In the genomic region with DNA sequence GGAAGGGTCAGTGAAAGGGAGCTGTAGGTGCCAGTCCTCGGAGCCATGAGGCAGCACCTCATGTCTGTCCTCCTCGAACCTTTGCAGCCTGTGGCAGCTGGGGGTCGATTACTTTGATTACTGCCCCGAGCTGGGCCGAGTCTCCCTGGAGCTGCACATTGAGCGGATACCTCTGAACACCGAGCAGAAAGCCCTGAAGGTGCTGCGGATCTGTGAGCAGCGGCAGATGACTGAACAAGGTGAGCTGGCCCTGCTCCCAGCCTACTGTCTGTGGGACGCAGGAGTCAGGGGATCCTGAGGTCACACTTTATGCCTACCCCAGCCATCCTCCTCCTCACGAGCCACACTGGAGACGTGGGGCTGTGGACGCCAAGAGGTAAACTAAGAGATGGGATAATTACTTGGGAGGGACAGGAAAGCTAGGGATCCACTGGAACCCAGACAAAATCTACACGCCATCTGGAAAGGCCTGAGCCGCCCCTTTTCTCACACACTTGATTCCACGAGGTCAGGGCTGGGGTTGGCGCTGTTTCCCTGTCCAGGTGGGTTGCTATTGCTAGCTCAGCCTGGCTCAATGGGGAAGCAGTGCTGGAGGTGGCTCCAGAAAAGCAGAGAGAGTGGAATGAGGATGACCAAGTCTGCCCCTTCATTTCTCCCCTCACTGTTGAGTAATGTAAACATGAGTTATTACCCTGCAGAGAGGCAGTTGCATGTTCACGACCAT, we compare ENCODE assay signal across 1 cellular context.
TF ChIP-seq lines count a peak whose summit lies in the region.

No MANE protein-coding gene starts in this region.

TF ChIP-seq in A549, 52 proteins besides CTCF, POLR2A, EP300 and RAD21 (continued from another document):
- TF ChIP-seq, protein P1, sequence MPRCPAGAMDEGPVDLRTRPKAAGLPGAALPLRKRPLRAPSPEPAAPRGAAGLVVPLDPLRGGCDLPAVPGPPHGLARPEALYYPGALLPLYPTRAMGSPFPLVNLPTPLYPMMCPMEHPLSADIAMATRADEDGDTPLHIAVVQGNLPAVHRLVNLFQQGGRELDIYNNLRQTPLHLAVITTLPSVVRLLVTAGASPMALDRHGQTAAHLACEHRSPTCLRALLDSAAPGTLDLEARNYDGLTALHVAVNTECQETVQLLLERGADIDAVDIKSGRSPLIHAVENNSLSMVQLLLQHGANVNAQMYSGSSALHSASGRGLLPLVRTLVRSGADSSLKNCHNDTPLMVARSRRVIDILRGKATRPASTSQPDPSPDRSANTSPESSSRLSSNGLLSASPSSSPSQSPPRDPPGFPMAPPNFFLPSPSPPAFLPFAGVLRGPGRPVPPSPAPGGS (IDR thresholded peaks at IDR 0.05), result no peak
- TF ChIP-seq HEYL (CRISPR knock-in tag; IDR thresholded peaks at IDR 0.05) (no peak), HDAC2 (IDR thresholded peaks at IDR 0.05) (no peak), KDM5A (IDR thresholded peaks at IDR 0.05) (no peak), ELK1 (IDR thresholded peaks at IDR 0.05; ENCODE audit: low read depth, low read length) (no peak), CHD4 (IDR thresholded peaks at IDR 0.05; ENCODE audit: borderline replicate concordance) (no peak), RFX5 (IDR thresholded peaks at IDR 0.05) (no peak)
